ENCODE assay signal across 15 cellular contexts in the genomic region with DNA sequence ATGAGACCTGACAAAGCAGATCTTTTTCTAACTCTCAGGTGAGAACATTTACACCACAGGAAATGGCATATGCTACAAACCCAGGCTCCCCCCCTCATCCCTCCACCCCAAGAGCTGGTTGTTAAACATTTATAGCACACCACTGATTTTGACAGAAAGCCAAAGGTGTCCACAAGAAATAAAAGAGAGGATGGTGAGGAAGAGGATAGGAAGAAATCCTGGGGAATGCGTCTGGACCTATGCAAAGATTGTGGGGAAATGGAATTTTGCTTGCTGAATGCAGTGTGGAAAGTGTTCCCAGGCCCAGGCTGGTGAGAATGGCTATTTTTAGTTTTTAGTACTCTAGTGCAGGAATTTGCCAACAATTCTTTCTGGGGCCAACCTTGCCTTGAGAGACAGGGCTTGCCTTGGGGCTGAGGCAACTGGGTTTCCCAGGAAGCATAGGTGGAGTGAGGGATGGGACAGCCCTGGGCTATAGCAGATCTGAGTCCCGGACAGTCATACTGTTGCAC.
A peak's percentile ranks its signal among the peaks of the same experiment; 100 is the strongest.
DNase-seq lines count a peak whose midpoint lies in the region; ATAC-seq and TF ChIP-seq lines count a peak whose summit lies in the region.
"Had no signal": no experiment of that assay in that cellular context is flagged by ENCODE, and none has a peak within 500 bp of the region (broad histone marks: within the 10 kb centered on the region; RNA-seq: fewer than 3 reads in every experiment).

No MANE protein-coding gene starts in this region.

- peak; percentile 99 for DNase-seq in EH (ENCODE audit: low read depth)
- DNase-seq in RWPE2 (ENCODE audit: low spot score): no peak
- peak; percentile 42 for DNase-seq in fibroblast of mammary gland (ENCODE audit: low read depth)
- peak; percentile 75 for DNase-seq in renal cortical epithelial cell (ENCODE audit: low read depth)
- no peak for DNase-seq in activated T-helper 2 cell treated with anti-CD3 and anti-CD28 coated beads, Interferon-gamma antibody, Interleukin-2, Interleukin-4, amounts not matched to agents 10 μg/mL and 5 μg/mL and 100 μg/mL, durations not matched to agents 14 hours and 24 hours and 36 hours (ENCODE audit: low spot score)
- DNase-seq in NCI-H774 (lab: John Stamatoyannopoulos, UW): no peak
- no peak for DNase-seq in type B pancreatic cell (ENCODE audit: extremely low spot score, unreplicated experiment)
- DNase-seq: CD4-positive, alpha-beta memory T cell; GDM1; H7; NCI-H1105 treated with DMSO at 0.1 percent for 48 hours; NCI-H446; stimulated activated CD4-positive, alpha-beta T cell treated with anti-CD3 and anti-CD28 coated beads, Interleukin-2, amount 100 ng/mL, for 24 hours had no signal

- no peaks in the 10 kb centered on the region for H3K36me3 Mint-ChIP-seq in activated T-helper 2 cell treated with anti-CD3 and anti-CD28 coated beads, Interferon-gamma antibody, Interleukin-2, Interleukin-4, amounts not matched to agents 10 μg/mL and 5 μg/mL and 100 μg/mL, durations not matched to agents 14 hours and 24 hours and 36 hours (ENCODE audit: low read depth)
- no peaks in the 10 kb centered on the region for H3K36me3 Mint-ChIP-seq in type B pancreatic cell
- H3K36me3 Mint-ChIP-seq: CD4-positive, alpha-beta memory T cell had no signal

- no peaks in the 10 kb centered on the region for H3K4me1 Mint-ChIP-seq in activated T-helper 2 cell treated with anti-CD3 and anti-CD28 coated beads, Interferon-gamma antibody, Interleukin-2, Interleukin-4, amounts not matched to agents 10 μg/mL and 5 μg/mL and 100 μg/mL, durations not matched to agents 14 hours and 24 hours and 36 hours (ENCODE audit: low read depth)
- peaks cover 10% of the 10 kb centered on the region for H3K4me1 Mint-ChIP-seq in type B pancreatic cell (ENCODE audit: unreplicated experiment)
- H3K4me1 Mint-ChIP-seq: CD4-positive, alpha-beta memory T cell had no signal

- no peak for TF ChIP-seq CTCF in RWPE2 (IDR thresholded peaks at IDR 0.05; ENCODE audit: poor library complexity, severe bottlenecking)
- no peak for TF ChIP-seq CTCF in fibroblast of mammary gland (conservative IDR thresholded peaks at IDR 0.05; ENCODE audit: control insufficient read depth, insufficient read depth, low read depth, low read length)
- TF ChIP-seq CTCF in type B pancreatic cell (conservative IDR thresholded peaks at IDR 0.05): no peak

- H3K27ac ChIP-seq in RWPE2 (ENCODE audit: poor library complexity, severe bottlenecking): peak overlapping the region; percentile 65
- H3K27ac ChIP-seq: prostate gland had no signal

- no peak overlapping the region for H3K4me3 ChIP-seq in RWPE2 (ENCODE audit: severe bottlenecking)
- H3K4me3 ChIP-seq in fibroblast of mammary gland (ENCODE audit: control insufficient read depth, low read depth, low read length): no peak overlapping the region
- H3K4me3 ChIP-seq: prostate gland had no signal

- ATAC-seq in RWPE2 (ENCODE audit: low read depth): peak; percentile 59
- ATAC-seq in GM21529 (IDR thresholded peaks at IDR 0.05; ENCODE audit: unreplicated experiment): no peak

- peaks cover 4% of the 10 kb centered on the region for H3K27me3 Mint-ChIP-seq in activated T-helper 2 cell treated with anti-CD3 and anti-CD28 coated beads, Interferon-gamma antibody, Interleukin-2, Interleukin-4, amounts not matched to agents 10 μg/mL and 5 μg/mL and 100 μg/mL, durations not matched to agents 14 hours and 24 hours and 36 hours (ENCODE audit: low read depth)
- peaks cover 5% of the 10 kb centered on the region for H3K27me3 Mint-ChIP-seq in type B pancreatic cell

- H3K27me3 ChIP-seq in RWPE2 (ENCODE audit: insufficient read depth, poor library complexity, severe bottlenecking): no peaks in the 10 kb centered on the region

- no peaks in the 10 kb centered on the region for H3K9me3 ChIP-seq in RWPE2 (ENCODE audit: severe bottlenecking)
- H3K9me3 ChIP-seq: prostate gland had no signal

- H3K9me3 Mint-ChIP-seq in activated T-helper 2 cell treated with anti-CD3 and anti-CD28 coated beads, Interferon-gamma antibody, Interleukin-2, Interleukin-4, amounts not matched to agents 10 μg/mL and 5 μg/mL and 100 μg/mL, durations not matched to agents 14 hours and 24 hours and 36 hours: no peaks in the 10 kb centered on the region
- H3K9me3 Mint-ChIP-seq in type B pancreatic cell: no peaks in the 10 kb centered on the region
- H3K9me3 Mint-ChIP-seq: CD4-positive, alpha-beta memory T cell had no signal

- no peaks in the 10 kb centered on the region for H3K36me3 ChIP-seq in RWPE2 (ENCODE audit: low read depth)
- H3K36me3 ChIP-seq: prostate gland had no signal

- intact Hi-C loops in activated T-helper 2 cell treated with anti-CD3 and anti-CD28 coated beads, Interferon-gamma antibody, Interleukin-2, Interleukin-4, amounts not matched to agents 10 μg/mL and 5 μg/mL and 100 μg/mL, durations not matched to agents 14 hours and 24 hours and 36 hours (cut with micrococcal nuclease): no loop called here

- H3K27ac Mint-ChIP-seq in activated T-helper 2 cell treated with anti-CD3 and anti-CD28 coated beads, Interferon-gamma antibody, Interleukin-2, Interleukin-4, amounts not matched to agents 10 μg/mL and 5 μg/mL and 100 μg/mL, durations not matched to agents 14 hours and 24 hours and 36 hours: no peak overlapping the region
- no peak overlapping the region for H3K27ac Mint-ChIP-seq in type B pancreatic cell
- H3K27ac Mint-ChIP-seq: CD4-positive, alpha-beta memory T cell had no signal

- peaks cover 10% of the 10 kb centered on the region for H3K4me1 ChIP-seq in RWPE2 (ENCODE audit: insufficient read depth, poor library complexity, severe bottlenecking)
- H3K4me1 ChIP-seq: prostate gland had no signal

- H3K4me3 Mint-ChIP-seq in activated T-helper 2 cell treated with anti-CD3 and anti-CD28 coated beads, Interferon-gamma antibody, Interleukin-2, Interleukin-4, amounts not matched to agents 10 μg/mL and 5 μg/mL and 100 μg/mL, durations not matched to agents 14 hours and 24 hours and 36 hours (ENCODE audit: low read depth): no peak overlapping the region
- no peak overlapping the region for H3K4me3 Mint-ChIP-seq in type B pancreatic cell
- H3K4me3 Mint-ChIP-seq: CD4-positive, alpha-beta memory T cell had no signal

Comparison
In these comparisons a context has a peak if more than half of its experiments do, and no peak if none do; other contexts are left out.
1. DNase-seq: peak in EH (single experiment), fibroblast of mammary gland (single experiment) and renal cortical epithelial cell (single experiment); none in RWPE2 (single experiment), activated T-helper 2 cell treated with anti-CD3 and anti-CD28 coated beads, Interferon-gamma antibody, Interleukin-2, Interleukin-4, amounts not matched to agents 10 μg/mL and 5 μg/mL and 100 μg/mL, durations not matched to agents 14 hours and 24 hours and 36 hours (single experiment), NCI-H774 (single experiment) and type B pancreatic cell (single experiment).